27 cellular contexts compared by ENCODE assay signal in genomic region chr4:78953231-78953630, GRCh38.
"Had no signal": no experiment of that assay in that cellular context is flagged by ENCODE, and none has a peak within 500 bp of the region (broad histone marks: within the 10 kb centered on the region; RNA-seq: fewer than 3 reads in every experiment).

No MANE protein-coding gene starts in this region.

- ATAC-seq: activated CD8-positive, alpha-beta memory T cell treated with anti-CD3 and anti-CD28 coated beads, Interleukin-2, amount 10 ng/mL, durations not matched to agents 7 days and 5 days; activated CD8-positive, alpha-beta T cell treated with anti-CD3 and anti-CD28 coated beads, Interleukin-2, amount 10 ng/mL, durations not matched to agents 7 days and 5 days; activated T-cell treated with anti-CD3 and anti-CD28 coated beads, Interleukin-2, amount 50 U/mL, for 72 hours; esophagus mucosa had no signal

- H3K4me1 Mint-ChIP-seq: activated CD4-positive, alpha-beta T cell treated with anti-CD3 and anti-CD28 coated beads for 36 hours; activated CD4-positive, alpha-beta T cell treated with anti-CD3 and anti-CD28 coated beads, Interleukin-2, amount 10 ng/mL, durations not matched to agents 24 days and 14 days; activated CD8-positive, alpha-beta memory T cell treated with anti-CD3 and anti-CD28 coated beads, Interleukin-2, amount 10 ng/mL, durations not matched to agents 7 days and 5 days; central memory CD8-positive, alpha-beta T cell; endodermal cell had no signal

- DNase-seq: activated CD4-positive, alpha-beta memory T cell treated with anti-CD3 and anti-CD28 coated beads for 36 hours; activated CD4-positive, alpha-beta T cell treated with anti-CD3 and anti-CD28 coated beads for 36 hours; activated CD4-positive, alpha-beta T cell treated with anti-CD3 and anti-CD28 coated beads, Interleukin-2, amount 10 ng/mL, durations not matched to agents 24 days and 14 days; activated CD4-positive, CD25-positive, alpha-beta regulatory T cell; activated CD4-positive, CD25-positive, alpha-beta regulatory T cell treated with anti-CD3 and anti-CD28 coated beads, Interleukin-2, amount 50 U/mL, for 72 hours; activated CD8-positive, alpha-beta memory T cell treated with anti-CD3 and anti-CD28 coated beads, Interleukin-2, amount 10 ng/mL, durations not matched to agents 7 days and 5 days; activated CD8-positive, alpha-beta memory T cell treated with anti-CD3 and anti-CD28 coated beads, Interleukin-2, amount 50 U/mL, for 48 hours; activated CD8-positive, alpha-beta T cell treated with anti-CD3 and anti-CD28 coated beads, Interleukin-2, amount 10 ng/mL, durations not matched to agents 7 days and 5 days; activated gamma-delta T cell; activated naive CD4-positive, alpha-beta T cell treated with anti-CD3 and anti-CD28 coated beads, Interleukin-2, amount 50 U/mL, for 16 hours; activated naive CD4-positive, alpha-beta T cell treated with Interleukin-2 at 50 U/mL for 16 hours; activated T-cell treated with anti-CD3 and anti-CD28 coated beads for 4 hours; activated T-cell treated with anti-CD3 and anti-CD28 coated beads, Interleukin-2, amount 50 U/mL, for 24 hours; activated T-cell treated with anti-CD3 and anti-CD28 coated beads, Interleukin-2, amount 50 U/mL, for 72 hours; amniotic stem cell; brain microvascular endothelial cell; dorsolateral prefrontal cortex; effector memory CD4-positive, alpha-beta T cell; foreskin keratinocyte; head of caudate nucleus; T-helper 2 cell had no signal

- H3K27ac ChIP-seq: brain microvascular endothelial cell, coronary artery, dorsolateral prefrontal cortex, foreskin keratinocyte had no signal

- H3K36me3 Mint-ChIP-seq: activated CD4-positive, alpha-beta memory T cell treated with anti-CD3 and anti-CD28 coated beads for 36 hours; activated CD8-positive, alpha-beta memory T cell treated with anti-CD3 and anti-CD28 coated beads, Interleukin-2, amount 10 ng/mL, durations not matched to agents 7 days and 5 days; activated naive CD8-positive, alpha-beta T cell had no signal

- H3K4me3 ChIP-seq: coronary artery, dorsolateral prefrontal cortex had no signal

- H3K36me3 ChIP-seq: brain microvascular endothelial cell had no signal

- H3K4me3 Mint-ChIP-seq: activated CD4-positive, alpha-beta memory T cell treated with anti-CD3 and anti-CD28 coated beads for 36 hours; activated CD4-positive, alpha-beta T cell treated with anti-CD3 and anti-CD28 coated beads for 36 hours; activated CD4-positive, alpha-beta T cell treated with anti-CD3 and anti-CD28 coated beads, Interleukin-2, amount 10 ng/mL, durations not matched to agents 24 days and 14 days; activated CD8-positive, alpha-beta memory T cell treated with anti-CD3 and anti-CD28 coated beads, Interleukin-2, amount 10 ng/mL, durations not matched to agents 7 days and 5 days; activated CD8-positive, alpha-beta T cell treated with anti-CD3 and anti-CD28 coated beads, Interleukin-2, amount 10 ng/mL, durations not matched to agents 7 days and 5 days; activated naive CD8-positive, alpha-beta T cell; activated T-cell treated with anti-CD3 and anti-CD28 coated beads, Interleukin-2, amount 50 U/mL, for 24 hours; activated T-cell treated with anti-CD3 and anti-CD28 coated beads, Interleukin-2, amount 50 U/mL, for 72 hours; central memory CD8-positive, alpha-beta T cell; dendritic cell treated with granulocyte-macrophage colony-stimulating factor and Interleukin-4, amounts not matched to agents 40 ng/mL and 50 ng/mL, for 4 days; endodermal cell had no signal

- H3K4me1 ChIP-seq: foreskin keratinocyte had no signal

- H3K9me3 Mint-ChIP-seq: activated CD4-positive, alpha-beta memory T cell treated with anti-CD3 and anti-CD28 coated beads for 36 hours; activated CD4-positive, alpha-beta T cell treated with anti-CD3 and anti-CD28 coated beads, Interleukin-2, amount 10 ng/mL, durations not matched to agents 24 days and 14 days; activated T-cell treated with anti-CD3 and anti-CD28 coated beads, Interleukin-2, amount 50 U/mL, for 24 hours; activated T-cell treated with anti-CD3 and anti-CD28 coated beads, Interleukin-2, amount 50 U/mL, for 72 hours; central memory CD8-positive, alpha-beta T cell; dendritic cell treated with granulocyte-macrophage colony-stimulating factor and Interleukin-4, amounts not matched to agents 40 ng/mL and 50 ng/mL, for 4 days; endodermal cell had no signal

- H3K27me3 ChIP-seq: brain microvascular endothelial cell, dorsolateral prefrontal cortex had no signal

- H3K27ac Mint-ChIP-seq: activated CD4-positive, alpha-beta memory T cell treated with anti-CD3 and anti-CD28 coated beads for 36 hours; activated CD4-positive, alpha-beta T cell treated with anti-CD3 and anti-CD28 coated beads for 36 hours; activated CD4-positive, alpha-beta T cell treated with anti-CD3 and anti-CD28 coated beads, Interleukin-2, amount 10 ng/mL, durations not matched to agents 24 days and 14 days; activated CD8-positive, alpha-beta memory T cell treated with anti-CD3 and anti-CD28 coated beads, Interleukin-2, amount 10 ng/mL, durations not matched to agents 7 days and 5 days; activated CD8-positive, alpha-beta T cell treated with anti-CD3 and anti-CD28 coated beads, Interleukin-2, amount 10 ng/mL, durations not matched to agents 7 days and 5 days; activated naive CD8-positive, alpha-beta T cell; activated T-cell treated with anti-CD3 and anti-CD28 coated beads, Interleukin-2, amount 50 U/mL, for 24 hours; activated T-cell treated with anti-CD3 and anti-CD28 coated beads, Interleukin-2, amount 50 U/mL, for 72 hours; dendritic cell treated with granulocyte-macrophage colony-stimulating factor and Interleukin-4, amounts not matched to agents 40 ng/mL and 50 ng/mL, for 4 days; endodermal cell had no signal
